In the genomic region with DNA sequence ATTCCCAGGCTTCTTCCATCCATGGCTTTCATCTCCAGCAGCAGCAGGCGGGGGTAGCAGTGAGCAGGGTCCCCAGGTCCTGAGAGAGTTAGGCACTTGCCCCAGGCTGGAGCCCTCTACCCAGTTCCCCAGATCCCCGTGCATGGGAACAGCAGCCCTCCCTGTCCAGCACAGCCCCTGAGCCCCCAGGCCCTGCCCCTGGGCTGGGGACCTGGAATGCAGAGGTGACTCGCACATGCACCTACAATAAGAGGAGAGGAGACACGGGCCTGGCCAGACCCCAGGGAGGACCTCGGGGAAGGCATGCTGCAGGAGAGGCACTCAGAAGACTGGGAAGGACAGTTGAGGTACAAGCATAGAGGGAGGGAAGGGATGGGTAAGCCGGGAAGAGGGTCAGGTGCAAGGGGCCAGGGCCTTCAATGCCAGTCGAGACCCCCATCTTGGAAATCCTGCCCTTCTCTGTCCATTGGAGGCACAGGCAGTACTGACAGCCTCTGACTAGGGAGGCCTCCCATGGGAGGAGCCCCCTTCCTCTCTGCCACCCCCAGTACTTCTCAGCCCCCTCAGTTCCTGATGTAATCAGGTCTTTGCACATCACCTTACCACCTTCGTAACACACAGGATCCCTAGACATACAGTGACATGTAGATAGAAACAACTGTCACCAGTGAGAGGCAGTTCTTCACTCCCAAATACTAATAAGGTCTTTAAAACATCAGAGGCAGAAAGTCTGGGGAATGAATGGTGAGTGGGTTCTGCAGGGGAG, we compare ENCODE assay signal across 21 cellular contexts.
DNase-seq lines count a peak whose midpoint lies in the region; ATAC-seq, FAIRE-seq and TF ChIP-seq lines count a peak whose summit lies in the region.
"Had no signal": no experiment of that assay in that cellular context is flagged by ENCODE, and none has a peak within 500 bp of the region (broad histone marks: within the 10 kb centered on the region; RNA-seq: fewer than 3 reads in every experiment).

No MANE protein-coding gene starts in this region.

- 82% methylated on average over 8 of the region's 8 CpGs; no CpG with 5 or more reads in 1 of the 2 experiments for WGBS in H1 (ENCODE audit: extremely low coverage in 1 of 2, insufficient coverage in 1 of 2, insufficient read length in 1 of 2, insufficient replicate concordance in 2 of 2, low coverage in 1 of 2, low lambda C conversion rate in 2 of 2, missing lambda C conversion rate in 1 of 2), 2 experiments

- no peak for ATAC-seq in GM21723 (IDR thresholded peaks at IDR 0.05; ENCODE audit: unreplicated experiment)
- ATAC-seq: HCT116, HepG2 had no signal

- H4K91ac ChIP-seq in H1 (replicated peaks; ENCODE audit: insufficient read length, low read length): no peak overlapping the region

- TF ChIP-seq POLR2A in H1 (IDR thresholded peaks at IDR 0.05; ENCODE audit: control extremely low read depth in 1 of 2, low read depth in 2 of 2, low read length in 2 of 2): no peak

- FAIRE-seq in H1 (lab: Jason Lieb, UNC): no peak
- FAIRE-seq: A204.1, D721Med, G401.6, GM12891, H54, HepG2, HTR-8/SVneo had no signal

- POLR2A ChIA-PET in HEK293 (lab: Yijun Ruan, JAX): no interaction called here
- POLR2A ChIA-PET in H1 (lab: Charles Lee; ENCODE audit: partially characterized antibody): no interaction called here

- H3K79me2 ChIP-seq in H1 (ENCODE audit: control insufficient read depth in 1 of 2, insufficient read depth in 2 of 2, low read length in 2 of 2) (no peaks in the 10 kb centered on the region), neural cell (replicated peaks; ENCODE audit: insufficient read depth, low read length) (no peaks in the 10 kb centered on the region)

- DNase-seq in H1 (ENCODE audit: low read depth in 1 of 2, low spot score in 2 of 2) (no peak), NCI-H2196 treated with DMSO at 0.1 percent for 48 hours (lab: John Stamatoyannopoulos, UW; ENCODE audit: unreplicated experiment) (no peak), OCI-M1 (lab: John Stamatoyannopoulos, UW) (no peak)
- DNase-seq: CD4-positive, alpha-beta memory T cell; COR-L47; DMS153; DMS79 treated with DMSO at 0.1 percent for 48 hours; EL had no signal

- no peak overlapping the region for H2AK5ac ChIP-seq in H1 (ENCODE audit: low read depth, low read length)

- H3K4ac ChIP-seq in H1 (replicated peaks; ENCODE audit: insufficient read length, low read depth, low read length): no peak overlapping the region

- H3F3A ChIP-seq in neural cell (ENCODE audit: insufficient read depth, low read length, poor library complexity, severe bottlenecking): peaks cover 3% of the 10 kb centered on the region

- TF ChIP-seq RAD21 in H1 (IDR thresholded peaks at IDR 0.05 in 1 of 2, conservative IDR thresholded peaks at IDR 0.05 in 1 of 2; ENCODE audit: low read depth in 2 of 2, low read length in 2 of 2): no peak
- TF ChIP-seq RAD21 in neural cell (conservative IDR thresholded peaks at IDR 0.05): no peak

- peak overlapping the region in 2 of 11 experiments; percentile 6 to 38; a peak in 2 of 22 replicates for H3K9ac ChIP-seq in BLaER1 treated with 17β-estradiol and CSF1 and Interleukin-3, amounts not matched to agents 10 nM and 100 nM
- no peak overlapping the region for H3K9ac ChIP-seq in H1 (replicated peaks in 1 of 4; ENCODE audit: extremely low read depth in 1 of 4, low read depth in 3 of 4, low read length in 3 of 4)
- peak overlapping the region; percentile 12 for H3K9ac ChIP-seq in neural cell (ENCODE audit: low read length)

- TF ChIP-seq EP300 in H1 (IDR thresholded peaks at IDR 0.05; ENCODE audit: borderline replicate concordance in 1 of 2, low read depth in 2 of 2, low read length in 2 of 2): no peak
- TF ChIP-seq EP300 in neural cell (conservative IDR thresholded peaks at IDR 0.05; ENCODE audit: poor library complexity, severe bottlenecking): peak; percentile 17

- H3K27ac ChIP-seq in BLaER1 treated with 17β-estradiol and CSF1 and Interleukin-3, amounts not matched to agents 10 nM and 100 nM: peak overlapping the region in 7 of 11 experiments; percentile 36 to 85 (median 72); a peak in 11 of 22 replicates
- H3K27ac ChIP-seq in HEK293 (ENCODE audit: extremely low read depth, low read depth, low read length) (no peak overlapping the region), H1 (ENCODE audit: low read depth, low read length) (no peak overlapping the region), neural cell (ENCODE audit: low read length) (peak overlapping the region; percentile 53)
- H3K27ac ChIP-seq: C4-2B had no signal

- H2BK12ac ChIP-seq in H1 (ENCODE audit: low read depth, low read length): no peak overlapping the region

- H2BK120ac ChIP-seq in H1 (replicated peaks; ENCODE audit: low read depth, low read length): no peak overlapping the region

- peaks cover 5% of the 10 kb centered on the region; the same call in 1 of the 2 replicates for H3K23me2 ChIP-seq in H1 (ENCODE audit: low read depth, low read length)

- no peaks in the 10 kb centered on the region for H3K79me1 ChIP-seq in H1 (ENCODE audit: low read depth, low read length)

- 0 out of 20 replicates have a peak overlapping the region, but pooled peaks of 1 of the 10 experiments have one; percentile 6 for H3K4me3 ChIP-seq in BLaER1 treated with 17β-estradiol and CSF1 and Interleukin-3, amounts not matched to agents 10 nM and 100 nM
- no peak overlapping the region for H3K4me3 ChIP-seq in HEK293 (ENCODE audit: low read depth, low read length)
- H3K4me3 ChIP-seq in H1 (ENCODE audit: extremely low read depth in 1 of 4, insufficient read depth in 2 of 4, low read depth in 3 of 4, low read length in 4 of 4): no peak overlapping the region
- no peak overlapping the region for H3K4me3 ChIP-seq in neural cell (ENCODE audit: low read length)

- H3K23ac ChIP-seq in H1 (ENCODE audit: insufficient read length): no peak overlapping the region

- no peak for TF ChIP-seq CTCF in HEK293 (tag by site-specific recombination; IDR thresholded peaks at IDR 0.05)
- TF ChIP-seq CTCF in H1 (IDR thresholded peaks at IDR 0.05; ENCODE audit: control extremely low read depth in 1 of 3, insufficient read depth in 1 of 3, low read depth in 1 of 3, low read length in 3 of 3): no peak
- TF ChIP-seq CTCF in neural cell (IDR thresholded peaks at IDR 0.05; ENCODE audit: poor library complexity, severe bottlenecking): no peak

- CTCF ChIA-PET in HEK293 (lab: Yijun Ruan, JAX): no interaction called here
- CTCF ChIA-PET in H1 (lab: Charles Lee; ENCODE audit: partially characterized antibody): interaction anchor here (0.7 to 1.6 kb wide), 2 partner anchors 13 to 80 kb away, joined by 3 to 6 read pairs; no protein-coding TSS in a partner anchor

- H3K56ac ChIP-seq in H1 (replicated peaks; ENCODE audit: insufficient read length, low read depth, low read length): no peak overlapping the region

- H3K18ac ChIP-seq in H1 (ENCODE audit: extremely low read depth, low read length): no peak overlapping the region

- H4K5ac ChIP-seq in H1 (ENCODE audit: insufficient read length, low read depth, low read length): no peak overlapping the region

- no peak overlapping the region for H2AFZ ChIP-seq in H1 (ENCODE audit: low read length)
- no peak overlapping the region for H2AFZ ChIP-seq in neural cell (ENCODE audit: low read depth, low read length)

- peaks cover 10 to 28% (median 12%) of the 10 kb centered on the region in 11 experiments; a peak in 20 of 22 replicates for H3K9me3 ChIP-seq in BLaER1 treated with 17β-estradiol and CSF1 and Interleukin-3, amounts not matched to agents 10 nM and 100 nM (replicated peaks in 1 of 11)
- no peaks in the 10 kb centered on the region for H3K9me3 ChIP-seq in HEK293 (ENCODE audit: control insufficient read depth, insufficient read depth, low read depth, low read length)
- no peaks in the 10 kb centered on the region for H3K9me3 ChIP-seq in H1 (ENCODE audit: insufficient read depth in 2 of 2, low read depth in 1 of 2, low read length in 1 of 2)
- H3K9me3 ChIP-seq in neural cell (ENCODE audit: low read length): no peaks in the 10 kb centered on the region

- H2BK5ac ChIP-seq in H1 (ENCODE audit: low read depth, low read length): no peak overlapping the region

- peak overlapping the region in 9 of 11 experiments; percentile 8 to 96 (median 77); a peak in 12 of 22 replicates for H3K4me2 ChIP-seq in BLaER1 treated with 17β-estradiol and CSF1 and Interleukin-3, amounts not matched to agents 10 nM and 100 nM
- no peak overlapping the region for H3K4me2 ChIP-seq in H1 (ENCODE audit: insufficient read depth in 1 of 2, low read depth in 2 of 2, low read length in 2 of 2)
- no peak overlapping the region for H3K4me2 ChIP-seq in neural cell (ENCODE audit: low read length)

- no peaks in the 10 kb centered on the region for H4K20me1 ChIP-seq in BLaER1 treated with 17β-estradiol and CSF1 and Interleukin-3, amounts not matched to agents 10 nM and 100 nM
- H4K20me1 ChIP-seq in H1 (replicated peaks in 1 of 2; ENCODE audit: control insufficient read depth in 1 of 2, insufficient read depth in 2 of 2, low read length in 2 of 2) (peaks cover 0 to 3% of the 10 kb centered on the region in 2 experiments), neural cell (ENCODE audit: insufficient read depth) (no peaks in the 10 kb centered on the region)

- peaks cover 0 to 13% (median 5%) of the 10 kb centered on the region in 11 experiments; a peak in 5 of 22 replicates for H3K36me3 ChIP-seq in BLaER1 treated with 17β-estradiol and CSF1 and Interleukin-3, amounts not matched to agents 10 nM and 100 nM
- H3K36me3 ChIP-seq in HEK293 (ENCODE audit: control insufficient read depth in 2 of 2, insufficient read depth in 1 of 2, low read length in 2 of 2) (peaks cover 0 to 4% of the 10 kb centered on the region in 2 experiments; a peak in 1 of 3 replicates), H1 (ENCODE audit: control insufficient read depth in 2 of 4, insufficient read depth in 4 of 4, low read length in 3 of 4) (no peaks in the 10 kb centered on the region), neural cell (ENCODE audit: insufficient read depth, low read length) (no peaks in the 10 kb centered on the region)

- no peak overlapping the region for H2BK15ac ChIP-seq in H1 (ENCODE audit: low read length)

- no peaks in the 10 kb centered on the region for H3K9me2 ChIP-seq in neural cell (ENCODE audit: insufficient read depth, low read length)

- no peak overlapping the region for H3K14ac ChIP-seq in H1 (ENCODE audit: insufficient read length)

- peaks cover 42 to 98% (median 85%) of the 10 kb centered on the region in 10 experiments for H3K4me1 ChIP-seq in BLaER1 treated with 17β-estradiol and CSF1 and Interleukin-3, amounts not matched to agents 10 nM and 100 nM
- H3K4me1 ChIP-seq in HEK293 (ENCODE audit: control insufficient read depth, insufficient read depth, low read length) (no peaks in the 10 kb centered on the region), H1 (replicated peaks in 1 of 4; ENCODE audit: control insufficient read depth in 3 of 4, insufficient read depth in 4 of 4, low read length in 3 of 4) (peaks cover 0 to 4% (median 3%) of the 10 kb centered on the region in 4 experiments; a peak in 3 of 7 replicates)

- peaks cover 0 to 9% (median under 1%) of the 10 kb centered on the region in 11 experiments; a peak in 4 of 22 replicates for H3K27me3 ChIP-seq in BLaER1 treated with 17β-estradiol and CSF1 and Interleukin-3, amounts not matched to agents 10 nM and 100 nM
- H3K27me3 ChIP-seq in H1 (replicated peaks in 1 of 4; ENCODE audit: control insufficient read depth in 3 of 4, extremely low read depth in 1 of 4, insufficient read depth in 3 of 4, low read length in 3 of 4): peaks cover 0 to 3% (median 0%) of the 10 kb centered on the region in 4 experiments; a peak in 3 of 7 replicates
- H3K27me3 ChIP-seq in neural cell (ENCODE audit: insufficient read depth, low read depth, low read length): no peaks in the 10 kb centered on the region

- H4K8ac ChIP-seq in H1 (ENCODE audit: extremely low read depth, insufficient read depth, low read length): peak overlapping the region; percentile 16; the same call in 1 of the 2 replicates

- H2BK20ac ChIP-seq in H1 (ENCODE audit: low read length): no peak overlapping the region

Comparison
In these comparisons a context has a peak if more than half of its experiments do, and no peak if none do; other contexts are left out.
1. H3K27ac ChIP-seq: peak in BLaER1 treated with 17β-estradiol and CSF1 and Interleukin-3, amounts not matched to agents 10 nM and 100 nM (7 of 11) and neural cell (single experiment); none in HEK293 (single experiment) and H1 (single experiment).
2. H3K4me2 ChIP-seq: peak in BLaER1 treated with 17β-estradiol and CSF1 and Interleukin-3, amounts not matched to agents 10 nM and 100 nM (9 of 11); none in H1 (0 of 2) and neural cell (single experiment).